ENCODE assay signal across 17 cellular contexts in the genomic region with DNA sequence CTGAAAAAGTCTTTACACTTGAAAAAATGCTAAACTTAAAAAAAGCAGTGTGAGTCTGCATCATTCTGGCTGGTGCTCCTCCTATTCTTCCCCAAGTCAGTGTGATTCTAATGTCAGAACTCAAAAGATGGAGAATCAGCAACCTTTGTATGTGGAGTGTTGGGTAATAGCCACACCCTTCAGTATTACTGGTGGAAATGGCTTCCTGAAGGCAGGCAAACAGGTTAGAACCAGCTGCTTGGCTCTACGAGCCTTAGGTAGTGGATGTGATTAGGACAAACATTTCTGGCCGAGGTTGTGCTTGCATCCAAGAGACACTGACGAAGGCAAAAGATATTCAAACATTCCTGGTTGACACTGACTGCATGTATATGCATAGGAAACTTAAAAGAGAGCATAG.
DNase-seq lines count a peak whose midpoint lies in the region; FAIRE-seq and TF ChIP-seq lines count a peak whose summit lies in the region.
"Had no signal": no experiment of that assay in that cellular context is flagged by ENCODE, and none has a peak within 500 bp of the region (broad histone marks: within the 10 kb centered on the region; RNA-seq: fewer than 3 reads in every experiment).

No MANE protein-coding gene starts in this region.

- H3K27me3 Mint-ChIP-seq in neural progenitor cell (ENCODE audit: insufficient read depth, low read depth) = peaks cover 2% of the 10 kb centered on the region
- H3K27me3 Mint-ChIP-seq in activated T-helper 2 cell treated with anti-CD3 and anti-CD28 coated beads, Interferon-gamma antibody, Interleukin-2, Interleukin-4, amounts not matched to agents 10 μg/mL and 5 μg/mL and 100 μg/mL, durations not matched to agents 14 hours and 24 hours and 36 hours (ENCODE audit: low read depth) = no peaks in the 10 kb centered on the region
- H3K27me3 Mint-ChIP-seq: CD4-positive, alpha-beta T cell had no signal

- H3K27ac ChIP-seq in H1 (ENCODE audit: low read depth, low read length) = no peak overlapping the region
- H3K27ac ChIP-seq in neural progenitor cell = no peak overlapping the region
- H3K27ac ChIP-seq in coronary artery = no peak overlapping the region
- H3K27ac ChIP-seq: 22Rv1, A549, C4-2B had no signal

- no peak overlapping the region for H3K56ac ChIP-seq in H1 (replicated peaks; ENCODE audit: insufficient read length, low read depth, low read length)

- 83% methylated on average over 3 of the region's 3 CpGs; no CpG with 5 or more reads in 1 of the 2 experiments for WGBS in H1 (ENCODE audit: extremely low coverage in 1 of 2, insufficient coverage in 1 of 2, insufficient read length in 1 of 2, insufficient replicate concordance in 2 of 2, low coverage in 1 of 2, low lambda C conversion rate in 2 of 2, missing lambda C conversion rate in 1 of 2), 2 experiments

- H3K4me2 ChIP-seq in H1 (ENCODE audit: insufficient read depth in 1 of 2, low read depth in 2 of 2, low read length in 2 of 2) (no peak overlapping the region), neural progenitor cell (no peak overlapping the region)
- H3K4me2 ChIP-seq: A549 had no signal

- peak overlapping the region; percentile 79; the same call in 1 of the 2 replicates for H2AFZ ChIP-seq in H1 (ENCODE audit: low read length)
- H2AFZ ChIP-seq in neural progenitor cell (replicated peaks) = peak overlapping the region; percentile 3

- no peak overlapping the region for H3K18ac ChIP-seq in H1 (ENCODE audit: extremely low read depth, low read length)

- H3K4ac ChIP-seq in H1 (replicated peaks; ENCODE audit: insufficient read length, low read depth, low read length) = no peak overlapping the region

- no peaks in the 10 kb centered on the region for H3F3A ChIP-seq in neural progenitor cell (ENCODE audit: low read depth)

- H3K27ac Mint-ChIP-seq in neural progenitor cell = peak overlapping the region; percentile 12
- no peak overlapping the region for H3K27ac Mint-ChIP-seq in activated T-helper 2 cell treated with anti-CD3 and anti-CD28 coated beads, Interferon-gamma antibody, Interleukin-2, Interleukin-4, amounts not matched to agents 10 μg/mL and 5 μg/mL and 100 μg/mL, durations not matched to agents 14 hours and 24 hours and 36 hours
- H3K27ac Mint-ChIP-seq: CD4-positive, alpha-beta T cell had no signal

- no peak for FAIRE-seq in H1 (lab: Jason Lieb, UNC)
- FAIRE-seq: A549, D721Med had no signal

- no peak overlapping the region for H3K23ac ChIP-seq in H1 (ENCODE audit: insufficient read length)

- H3K9me3 ChIP-seq in H1 (ENCODE audit: insufficient read depth in 2 of 2, low read depth in 1 of 2, low read length in 1 of 2) = no peaks in the 10 kb centered on the region
- H3K9me3 ChIP-seq in neural progenitor cell (ENCODE audit: low read depth) = no peaks in the 10 kb centered on the region
- H3K9me3 ChIP-seq: A549, Caco-2 had no signal

- H3K4me3 Mint-ChIP-seq in neural progenitor cell = no peak overlapping the region
- H3K4me3 Mint-ChIP-seq in activated T-helper 2 cell treated with anti-CD3 and anti-CD28 coated beads, Interferon-gamma antibody, Interleukin-2, Interleukin-4, amounts not matched to agents 10 μg/mL and 5 μg/mL and 100 μg/mL, durations not matched to agents 14 hours and 24 hours and 36 hours (ENCODE audit: low read depth) = no peak overlapping the region
- H3K4me3 Mint-ChIP-seq: CD4-positive, alpha-beta T cell had no signal

- CTCF ChIA-PET in H1 (lab: Charles Lee; ENCODE audit: partially characterized antibody) = interaction anchor here (0.9 kb wide), 1 partner anchor 8 kb away, joined by 4 read pairs; no protein-coding TSS in a partner anchor

- H2BK120ac ChIP-seq in H1 (replicated peaks; ENCODE audit: low read depth, low read length) = no peak overlapping the region

- no peak overlapping the region for H2BK20ac ChIP-seq in H1 (ENCODE audit: low read length)

- no peak overlapping the region for H4K91ac ChIP-seq in H1 (replicated peaks; ENCODE audit: insufficient read length, low read length)

- no peak for TF ChIP-seq EP300 in H1 (IDR thresholded peaks at IDR 0.05; ENCODE audit: borderline replicate concordance in 1 of 2, low read depth in 2 of 2, low read length in 2 of 2)

- H4K5ac ChIP-seq in H1 (ENCODE audit: insufficient read length, low read depth, low read length) = no peak overlapping the region

- H2BK15ac ChIP-seq in H1 (ENCODE audit: low read length) = no peak overlapping the region

- TF ChIP-seq CTCF in H1 (IDR thresholded peaks at IDR 0.05; ENCODE audit: control extremely low read depth in 1 of 3, insufficient read depth in 1 of 3, low read depth in 1 of 3, low read length in 3 of 3) = no peak
- no peak for TF ChIP-seq CTCF in neural progenitor cell (IDR thresholded peaks at IDR 0.05)
- no peak for TF ChIP-seq CTCF in coronary artery (IDR thresholded peaks at IDR 0.05)

- no peaks in the 10 kb centered on the region for H3K36me3 ChIP-seq in H1 (ENCODE audit: control insufficient read depth in 2 of 4, insufficient read depth in 4 of 4, low read length in 3 of 4)
- H3K36me3 ChIP-seq in neural progenitor cell = no peaks in the 10 kb centered on the region

- no peaks in the 10 kb centered on the region for H3K27me3 ChIP-seq in H1 (replicated peaks in 1 of 4; ENCODE audit: control insufficient read depth in 3 of 4, extremely low read depth in 1 of 4, insufficient read depth in 3 of 4, low read length in 3 of 4)
- no peaks in the 10 kb centered on the region for H3K27me3 ChIP-seq in neural progenitor cell

- H4K20me1 ChIP-seq in H1 (replicated peaks in 1 of 2; ENCODE audit: control insufficient read depth in 1 of 2, insufficient read depth in 2 of 2, low read length in 2 of 2) (no peaks in the 10 kb centered on the region), neural progenitor cell (ENCODE audit: low read depth) (no peaks in the 10 kb centered on the region)

- H3K79me1 ChIP-seq in H1 (ENCODE audit: low read depth, low read length) = no peaks in the 10 kb centered on the region

- POLR2A ChIA-PET in H1 (lab: Charles Lee; ENCODE audit: partially characterized antibody) = no interaction called here

- no peaks in the 10 kb centered on the region for H3K23me2 ChIP-seq in H1 (ENCODE audit: low read depth, low read length)

- no peaks in the 10 kb centered on the region for H3K4me1 ChIP-seq in H1 (replicated peaks in 1 of 4; ENCODE audit: control insufficient read depth in 3 of 4, insufficient read depth in 4 of 4, low read length in 3 of 4)
- H3K4me1 ChIP-seq in neural progenitor cell = no peaks in the 10 kb centered on the region
- H3K4me1 ChIP-seq: A549, Caco-2 had no signal

- no peak overlapping the region for H2AK5ac ChIP-seq in H1 (ENCODE audit: low read depth, low read length)

- H3K4me3 ChIP-seq in H1 (ENCODE audit: extremely low read depth in 1 of 4, insufficient read depth in 2 of 4, low read depth in 3 of 4, low read length in 4 of 4) = no peak overlapping the region
- H3K4me3 ChIP-seq in neural progenitor cell = no peak overlapping the region
- H3K4me3 ChIP-seq in coronary artery = no peak overlapping the region
- H3K4me3 ChIP-seq: A549 had no signal

- no peak overlapping the region for H3K14ac ChIP-seq in H1 (ENCODE audit: insufficient read length)

- no peaks in the 10 kb centered on the region for H3K36me3 Mint-ChIP-seq in neural progenitor cell
- H3K36me3 Mint-ChIP-seq in activated T-helper 2 cell treated with anti-CD3 and anti-CD28 coated beads, Interferon-gamma antibody, Interleukin-2, Interleukin-4, amounts not matched to agents 10 μg/mL and 5 μg/mL and 100 μg/mL, durations not matched to agents 14 hours and 24 hours and 36 hours (ENCODE audit: low read depth) = no peaks in the 10 kb centered on the region

- H3K79me2 ChIP-seq in H1 (ENCODE audit: control insufficient read depth in 1 of 2, insufficient read depth in 2 of 2, low read length in 2 of 2) = no peaks in the 10 kb centered on the region
- no peaks in the 10 kb centered on the region for H3K79me2 ChIP-seq in neural progenitor cell (ENCODE audit: low read depth)

- TF ChIP-seq RAD21 in H1 (IDR thresholded peaks at IDR 0.05 in 1 of 2, conservative IDR thresholded peaks at IDR 0.05 in 1 of 2; ENCODE audit: low read depth in 2 of 2, low read length in 2 of 2) = no peak

- intact Hi-C loops in activated T-helper 2 cell treated with anti-CD3 and anti-CD28 coated beads, Interferon-gamma antibody, Interleukin-2, Interleukin-4, amounts not matched to agents 10 μg/mL and 5 μg/mL and 100 μg/mL, durations not matched to agents 14 hours and 24 hours and 36 hours (cut with micrococcal nuclease) = no loop called here

- H3K9ac ChIP-seq in H1 (replicated peaks in 1 of 4; ENCODE audit: extremely low read depth in 1 of 4, low read depth in 3 of 4, low read length in 3 of 4) (no peak overlapping the region), neural progenitor cell (no peak overlapping the region)

- H3K4me1 Mint-ChIP-seq in neural progenitor cell = no peaks in the 10 kb centered on the region
- H3K4me1 Mint-ChIP-seq in activated T-helper 2 cell treated with anti-CD3 and anti-CD28 coated beads, Interferon-gamma antibody, Interleukin-2, Interleukin-4, amounts not matched to agents 10 μg/mL and 5 μg/mL and 100 μg/mL, durations not matched to agents 14 hours and 24 hours and 36 hours (ENCODE audit: low read depth) = no peaks in the 10 kb centered on the region

- H4K8ac ChIP-seq in H1 (ENCODE audit: extremely low read depth, insufficient read depth, low read length) = no peak overlapping the region

- peaks cover 5% of the 10 kb centered on the region for H3K9me3 Mint-ChIP-seq in neural progenitor cell
- peaks cover 4% of the 10 kb centered on the region for H3K9me3 Mint-ChIP-seq in activated T-helper 2 cell treated with anti-CD3 and anti-CD28 coated beads, Interferon-gamma antibody, Interleukin-2, Interleukin-4, amounts not matched to agents 10 μg/mL and 5 μg/mL and 100 μg/mL, durations not matched to agents 14 hours and 24 hours and 36 hours
- H3K9me3 Mint-ChIP-seq: CD4-positive, alpha-beta T cell had no signal

- H2BK12ac ChIP-seq in H1 (ENCODE audit: low read depth, low read length) = 0 out of 2 replicates have a peak overlapping the region, but pooled peaks have one; percentile 50

- H2BK5ac ChIP-seq in H1 (ENCODE audit: low read depth, low read length) = no peak overlapping the region

- TF ChIP-seq POLR2A in H1 (IDR thresholded peaks at IDR 0.05; ENCODE audit: control extremely low read depth in 1 of 2, low read depth in 2 of 2, low read length in 2 of 2) = no peak

- peak; percentile 40 for DNase-seq in NCI-H748 (lab: John Stamatoyannopoulos, UW; ENCODE audit: unreplicated experiment)
- DNase-seq in NCI-H748 treated with DMSO at 0.1 percent for 48 hours (lab: John Stamatoyannopoulos, UW) = no peak
- DNase-seq in H1 (ENCODE audit: low read depth in 1 of 2, low spot score in 2 of 2) = no peak
- no peak for DNase-seq in neural progenitor cell (ENCODE audit: low spot score)
- no peak for DNase-seq in activated T-helper 2 cell treated with anti-CD3 and anti-CD28 coated beads, Interferon-gamma antibody, Interleukin-2, Interleukin-4, amounts not matched to agents 10 μg/mL and 5 μg/mL and 100 μg/mL, durations not matched to agents 14 hours and 24 hours and 36 hours (ENCODE audit: low spot score)
- DNase-seq in SK-N-DZ (ENCODE audit: low spot score) = no peak
- no peak for DNase-seq in coronary artery (ENCODE audit: low spot score)
- DNase-seq: AML-193; Caco-2; CD4-positive, alpha-beta T cell; DMS79; GF-D8; HCEC 1CT had no signal

TF ChIP-seq in H1, 55 proteins besides CTCF, POLR2A, EP300 and RAD21 (continues in another document):
- TF ChIP-seq ASH2L (IDR thresholded peaks at IDR 0.05; ENCODE audit: low read length) (no peak), RBBP5 (IDR thresholded peaks at IDR 0.05; ENCODE audit: borderline replicate concordance, low read depth, low read length) (no peak)
